In genomic region chrX:47649302-47649701, GRCh38 we compare ENCODE assay signal across 9 cellular contexts. TPM values are rescaled to one million over a fixed set of nuclear protein-coding genes. Genes with fewer than 3 reads are reported as not detected.
DNase-seq lines count a peak whose midpoint lies in the region; ATAC-seq, FAIRE-seq and TF ChIP-seq lines count a peak whose summit lies in the region.
"Had no signal": no experiment of that assay in that cellular context is flagged by ENCODE, and none has a peak within 500 bp of the region (broad histone marks: within the 10 kb centered on the region; RNA-seq: fewer than 3 reads in every experiment).

No MANE protein-coding gene starts in this region.

- H3K36me3 Mint-ChIP-seq in activated naive CD4-positive, alpha-beta T cell treated with anti-CD3 and anti-CD28 coated beads, Interleukin-2, amount 50 U/mL, for 24 hours, result peaks cover 20% of the 10 kb centered on the region

- no peak for TF ChIP-seq EP300 in upper lobe of left lung (IDR thresholded peaks at IDR 0.05)

- ATAC-seq in right lobe of liver (no peak), upper lobe of left lung (ENCODE audit: low FRiP score in 2 of 2) (no peak), HG03521 (IDR thresholded peaks at IDR 0.05; ENCODE audit: unreplicated experiment) (no peak)

- H3K27me3 ChIP-seq in right lobe of liver (no peaks in the 10 kb centered on the region), upper lobe of left lung (no peaks in the 10 kb centered on the region)

- H3K36me3 ChIP-seq in right lobe of liver, result no peaks in the 10 kb centered on the region
- H3K36me3 ChIP-seq in upper lobe of left lung, result peaks cover 0 to 2% (median 0%) of the 10 kb centered on the region in 4 donors

- FAIRE-seq in RCC 7860 (lab: Jason Lieb, UNC), result no peak

- peaks cover 0 to 4% (median 0%) of the 10 kb centered on the region in 4 donors for H3K4me1 ChIP-seq in right lobe of liver
- H3K4me1 ChIP-seq in upper lobe of left lung, result peaks cover 3 to 24% (median 8%) of the 10 kb centered on the region in 4 donors

- WGBS in right lobe of liver (ENCODE audit: insufficient coverage, low coverage, low lambda C conversion rate, missing lambda C conversion rate), result 28% methylated on average over 7 of the region's 7 CpGs
- 20 to 56% methylated on average over 7 of the region's 7 CpGs for WGBS in upper lobe of left lung, 2 donors

- H3K4me3 ChIP-seq in right lobe of liver (peak overlapping the region; percentile 24 to 58 (median 50)), upper lobe of left lung (peak overlapping the region in 3 of 4 donors; percentile 71 to 81 (median 73))

- DNase-seq in activated naive CD4-positive, alpha-beta T cell (lab: John Stamatoyannopoulos, UW), result no peak
- peak; percentile 32 for DNase-seq in amniotic epithelial cell (ENCODE audit: low read depth)
- no peak for DNase-seq in right lobe of liver
- DNase-seq in upper lobe of left lung, result no peak
- no peak for DNase-seq in RCC 7860 (ENCODE audit: low spot score)
- DNase-seq in amniotic stem cell (lab: John Stamatoyannopoulos, UW), result no peak
- DNase-seq: left ventricle myocardium superior had no signal

- no peaks in the 10 kb centered on the region for H3K9me3 Mint-ChIP-seq in activated naive CD4-positive, alpha-beta T cell treated with anti-CD3 and anti-CD28 coated beads, Interleukin-2, amount 50 U/mL, for 24 hours

- TF ChIP-seq POLR2A in right lobe of liver (IDR thresholded peaks at IDR 0.05), result no peak
- no peak for TF ChIP-seq POLR2A in upper lobe of left lung (IDR thresholded peaks at IDR 0.05)

- peak overlapping the region; percentile 95 for H3K4me3 Mint-ChIP-seq in activated naive CD4-positive, alpha-beta T cell treated with anti-CD3 and anti-CD28 coated beads, Interleukin-2, amount 50 U/mL, for 24 hours

- no peak for TF ChIP-seq CTCF in right lobe of liver (IDR thresholded peaks at IDR 0.05)
- no peak for TF ChIP-seq CTCF in upper lobe of left lung (IDR thresholded peaks at IDR 0.05)

- H3K27ac Mint-ChIP-seq in activated naive CD4-positive, alpha-beta T cell treated with anti-CD3 and anti-CD28 coated beads, Interleukin-2, amount 50 U/mL, for 24 hours, result peak overlapping the region; percentile 84

- peaks cover 56% of the 10 kb centered on the region for H3K4me1 Mint-ChIP-seq in activated naive CD4-positive, alpha-beta T cell treated with anti-CD3 and anti-CD28 coated beads, Interleukin-2, amount 50 U/mL, for 24 hours

- peak overlapping the region in 2 of 3 donors; percentile 47 to 78 for H3K27ac ChIP-seq in right lobe of liver
- H3K27ac ChIP-seq in upper lobe of left lung, result peak overlapping the region in 1 of 4 donors; percentile 88

- H3K9me3 ChIP-seq in right lobe of liver, result no peaks in the 10 kb centered on the region
- peaks cover 0 to 4% (median 0%) of the 10 kb centered on the region in 4 donors for H3K9me3 ChIP-seq in upper lobe of left lung

- H3K27me3 Mint-ChIP-seq in activated naive CD4-positive, alpha-beta T cell treated with anti-CD3 and anti-CD28 coated beads, Interleukin-2, amount 50 U/mL, for 24 hours, result no peaks in the 10 kb centered on the region

- intact Hi-C loops in right lobe of liver (cut with DNase I), result no loop called here

RNA-seq across cellular contexts. Expression of gene ELK1, which starts 1.1 kb away (rescaled TPM):
- total RNA-seq in right lobe of liver (10 to 100 TPM; 14.8 to 23.9 (median 19.7) TPM), upper lobe of left lung (10 to 100 TPM; 11.5 to 30.4 (median 21.5) TPM)

RNA-seq across cellular contexts. Expression of gene UXT, which starts 9.7 kb away (rescaled TPM):
- total RNA-seq in right lobe of liver, result 10 to 100 TPM; 40.2 to 53.5 (median 49.5) TPM
- 10 to 100 TPM; 23.0 to 90.6 (median 75.2) TPM for total RNA-seq in upper lobe of left lung

RNA-seq across cellular contexts. Expression of gene CFP, which starts 19.6 kb away (rescaled TPM):
- 10 to 100 TPM in 3 of 6 experiments, 1 to 10 TPM in 3; 6.8 to 24.0 (median 9.8) TPM for total RNA-seq in right lobe of liver
- 10 to 100 TPM in 5 of 6 donors, 1 to 10 TPM in 1; 9.1 to 40.6 (median 14.1) TPM for total RNA-seq in upper lobe of left lung

RNA-seq across cellular contexts. Expression of gene SYN1, which starts 29.6 kb away (rescaled TPM):
- total RNA-seq in right lobe of liver, result 1 to 10 TPM in 2 of 6 experiments, under 1 TPM in 3, not detected in 1; 0.22 to 3.1 (median 0.37) TPM
- total RNA-seq in upper lobe of left lung, result 10 to 100 TPM in 1 of 6 donors, 1 to 10 TPM in 1, under 1 TPM in 4; 0.20 to 11.5 (median 0.56) TPM
